In genomic region chr4:100372432-100372831, GRCh38 we compare ENCODE assay signal across 13 cellular contexts.
DNase-seq lines count a peak whose midpoint lies in the region; ATAC-seq and TF ChIP-seq lines count a peak whose summit lies in the region.
"Had no signal": no experiment of that assay in that cellular context is flagged by ENCODE, and none has a peak within 500 bp of the region (broad histone marks: within the 10 kb centered on the region; RNA-seq: fewer than 3 reads in every experiment).

No MANE protein-coding gene starts in this region.

- peak; percentile 6 for DNase-seq in activated CD4-positive, alpha-beta T cell treated with anti-CD3 and anti-CD28 coated beads for 36 hours
- DNase-seq in activated CD4-positive, alpha-beta T cell treated with anti-CD3 and anti-CD28 coated beads for 1 hour = no peak
- peak; percentile 29 for DNase-seq in LoVo (ENCODE audit: low spot score)
- DNase-seq in cardiac fibroblast (ENCODE audit: low read depth in 2 of 2) = peak; percentile 18 to 21
- DNase-seq in progenitor cell of endocrine pancreas (ENCODE audit: low spot score, unreplicated experiment) = no peak
- DNase-seq in psoas muscle = no peak
- DNase-seq: left ventricle myocardium superior; Peyer's patch; stimulated activated CD4-positive, alpha-beta T cell treated with anti-CD3 and anti-CD28 coated beads, Interleukin-15, amount 100 ng/mL, for 24 hours had no signal

- TF ChIP-seq CTCF in cardiac fibroblast (IDR thresholded peaks at IDR 0.05; ENCODE audit: low read depth, low read length) (peak; percentile 66), progenitor cell of endocrine pancreas (IDR thresholded peaks at IDR 0.05; ENCODE audit: unreplicated experiment) (peak; percentile 67), psoas muscle (IDR thresholded peaks at IDR 0.05) (no peak)

- H3K4me1 ChIP-seq in psoas muscle = no peaks in the 10 kb centered on the region
- H3K4me1 ChIP-seq: Peyer's patch had no signal

- H3K36me3 Mint-ChIP-seq in activated CD4-positive, alpha-beta T cell treated with anti-CD3 and anti-CD28 coated beads for 36 hours (ENCODE audit: low read depth) = no peaks in the 10 kb centered on the region
- no peaks in the 10 kb centered on the region for H3K36me3 Mint-ChIP-seq in progenitor cell of endocrine pancreas (ENCODE audit: insufficient read depth)
- H3K36me3 Mint-ChIP-seq: CD4-positive, alpha-beta memory T cell had no signal

- H3K27me3 Mint-ChIP-seq in activated CD4-positive, alpha-beta T cell treated with anti-CD3 and anti-CD28 coated beads for 36 hours = peaks cover 2% of the 10 kb centered on the region
- no peaks in the 10 kb centered on the region for H3K27me3 Mint-ChIP-seq in progenitor cell of endocrine pancreas

- no peaks in the 10 kb centered on the region for H3K27me3 ChIP-seq in psoas muscle (ENCODE audit: insufficient read depth in 3 of 3, low read length in 2 of 3)
- H3K27me3 ChIP-seq: Peyer's patch had no signal

- H3K4me3 ChIP-seq in cardiac fibroblast (replicated peaks in 1 of 2; ENCODE audit: low read depth in 2 of 2, low read length in 2 of 2) = no peak overlapping the region
- no peak overlapping the region for H3K4me3 ChIP-seq in psoas muscle
- H3K4me3 ChIP-seq: Peyer's patch, thoracic aorta had no signal

- intact Hi-C loops in activated CD4-positive, alpha-beta T cell treated with anti-CD3 and anti-CD28 coated beads for 36 hours (cut with DNase I, micrococcal nuclease) = no loop called here
- intact Hi-C loops in psoas muscle (cut with DNase I) = no loop called here

- no peak overlapping the region for H3K27ac ChIP-seq in psoas muscle
- H3K27ac ChIP-seq: Peyer's patch, thoracic aorta had no signal

- no peak overlapping the region for H3K4me3 Mint-ChIP-seq in activated CD4-positive, alpha-beta T cell treated with anti-CD3 and anti-CD28 coated beads for 36 hours
- no peak overlapping the region for H3K4me3 Mint-ChIP-seq in progenitor cell of endocrine pancreas (ENCODE audit: low read depth)
- H3K4me3 Mint-ChIP-seq: CD4-positive, alpha-beta memory T cell had no signal

- no peaks in the 10 kb centered on the region for H3K36me3 ChIP-seq in psoas muscle (ENCODE audit: insufficient read depth in 1 of 2, low read depth in 1 of 2)
- H3K36me3 ChIP-seq: Peyer's patch, thoracic aorta had no signal

- H3K9me3 Mint-ChIP-seq in activated CD4-positive, alpha-beta T cell treated with anti-CD3 and anti-CD28 coated beads for 36 hours (ENCODE audit: low read depth) = no peaks in the 10 kb centered on the region
- no peaks in the 10 kb centered on the region for H3K9me3 Mint-ChIP-seq in progenitor cell of endocrine pancreas (ENCODE audit: low read depth)
- H3K9me3 Mint-ChIP-seq: CD4-positive, alpha-beta memory T cell had no signal

- WGBS in psoas muscle, 3 donors = 70 to 88% (median 79%) methylated on average over 3 of the region's 3 CpGs

- CTCF ChIA-PET in activated CD4-positive, alpha-beta T cell treated with anti-CD3 and anti-CD28 coated beads for 36 hours (lab: Charles Lee) = interaction anchor here (0.6 to 0.9 kb wide), 2 partner anchors 280 to 364 kb away, joined by 3 read pairs; no protein-coding TSS in a partner anchor

- H3K9me3 ChIP-seq in psoas muscle = no peaks in the 10 kb centered on the region
- H3K9me3 ChIP-seq: Peyer's patch, thoracic aorta had no signal

- no peak overlapping the region for H3K27ac Mint-ChIP-seq in activated CD4-positive, alpha-beta T cell treated with anti-CD3 and anti-CD28 coated beads for 36 hours
- H3K27ac Mint-ChIP-seq in progenitor cell of endocrine pancreas = no peak overlapping the region
- H3K27ac Mint-ChIP-seq: CD4-positive, alpha-beta memory T cell had no signal

- no peaks in the 10 kb centered on the region for H3K4me1 Mint-ChIP-seq in activated CD4-positive, alpha-beta T cell treated with anti-CD3 and anti-CD28 coated beads for 36 hours
- no peaks in the 10 kb centered on the region for H3K4me1 Mint-ChIP-seq in progenitor cell of endocrine pancreas (ENCODE audit: low read depth)
- H3K4me1 Mint-ChIP-seq: CD4-positive, alpha-beta memory T cell had no signal

- POLR2A ChIA-PET in activated CD4-positive, alpha-beta T cell treated with anti-CD3 and anti-CD28 coated beads for 36 hours (lab: Charles Lee) = no interaction called here

- no peak for ATAC-seq in activated CD4-positive, alpha-beta T cell treated with anti-CD3 and anti-CD28 coated beads for 36 hours
- ATAC-seq in psoas muscle (no peak), HG03439 (IDR thresholded peaks at IDR 0.05; ENCODE audit: unreplicated experiment) (no peak), HG03108 (IDR thresholded peaks at IDR 0.05; ENCODE audit: unreplicated experiment) (no peak)
- ATAC-seq: left ventricle myocardium superior had no signal

Comparison
In these comparisons a context has a peak if more than half of its experiments do, and no peak if none do; other contexts are left out.
1. DNase-seq: peak in activated CD4-positive, alpha-beta T cell treated with anti-CD3 and anti-CD28 coated beads for 36 hours (single experiment), LoVo (single experiment) and cardiac fibroblast (2 of 2); none in activated CD4-positive, alpha-beta T cell treated with anti-CD3 and anti-CD28 coated beads for 1 hour (single experiment), progenitor cell of endocrine pancreas (single experiment) and psoas muscle (0 of 2).